In the genomic region with DNA sequence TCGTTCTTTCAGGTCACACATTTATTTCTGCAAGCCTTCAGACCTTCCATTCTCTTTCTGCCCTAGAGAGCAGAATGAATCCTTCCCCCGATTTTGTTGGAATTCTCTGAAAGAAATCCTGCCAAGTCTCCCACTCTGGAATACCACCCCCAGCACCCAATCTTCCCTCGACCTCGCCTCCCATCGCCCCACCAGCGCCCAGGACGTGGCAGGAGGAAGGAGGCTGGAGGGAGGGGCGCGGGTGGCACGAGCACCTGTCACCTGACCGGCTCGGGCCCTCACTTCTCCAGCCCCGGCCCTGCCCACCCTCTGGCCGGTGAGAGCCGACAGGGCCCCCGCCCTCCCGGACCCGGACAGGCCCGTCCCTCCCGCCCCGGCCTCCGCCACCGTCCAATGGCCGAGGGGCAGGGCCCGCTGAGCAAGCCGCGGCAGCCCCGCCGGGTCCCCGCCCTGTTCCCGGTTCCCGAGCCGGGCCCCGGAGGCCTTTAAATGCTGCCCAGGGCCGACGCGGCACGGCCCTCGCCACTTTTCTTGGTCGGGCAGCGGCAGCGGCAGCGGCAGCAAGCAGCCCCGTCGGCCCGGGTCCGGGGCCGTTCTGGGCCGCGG, we compare ENCODE assay signal across 1 cellular context.
TF ChIP-seq lines count a peak whose summit lies in the region.

A gene (plus strand): TSS at position 453 of the 606 bp plus-strand sequence. CDS start 384 bp downstream, outside the sequence.

TF ChIP-seq in HepG2, 621 proteins besides CTCF, POLR2A, EP300 and RAD21 (continued from another document and continues in another):
- TF ChIP-seq HNF4G (IDR thresholded peaks at IDR 0.05; ENCODE audit: borderline replicate concordance, low read depth, low read length) (no peak), HNF4G (CRISPR knock-in tag; IDR thresholded peaks at IDR 0.05; ENCODE audit: borderline replicate concordance, low read depth) (no peak), ZNF501 (CRISPR knock-in tag; IDR thresholded peaks at IDR 0.05) (peak; percentile 33; the same call in 1 of the 2 replicates), SAP130 (CRISPR knock-in tag; IDR thresholded peaks at IDR 0.05; ENCODE audit: low read depth) (peak; percentile 73), NFIC (IDR thresholded peaks at IDR 0.05; ENCODE audit: low read length) (no peak), FOXC1 (CRISPR knock-in tag; IDR thresholded peaks at IDR 0.05; ENCODE audit: borderline replicate concordance) (peak; percentile 72; the same call in 1 of the 2 replicates), BHLHE40 (IDR thresholded peaks at IDR 0.05; ENCODE audit: low read length) (peak; percentile 75), ZBTB20 (CRISPR knock-in tag; IDR thresholded peaks at IDR 0.05; ENCODE audit: borderline replicate concordance, low read depth) (no peak), ZNF619 (CRISPR knock-in tag; IDR thresholded peaks at IDR 0.05) (peak; percentile 79; the same call in 1 of the 2 replicates), ZNF567 (CRISPR knock-in tag; IDR thresholded peaks at IDR 0.05; ENCODE audit: borderline replicate concordance) (peak; percentile 66; the same call in 1 of the 2 replicates), ZBTB7B (CRISPR knock-in tag; IDR thresholded peaks at IDR 0.05) (peak; percentile 10; the same call in 1 of the 2 replicates), ZC3H13 (CRISPR knock-in tag; IDR thresholded peaks at IDR 0.05) (peak; percentile 36; the same call in 1 of the 2 replicates), MXD4 (CRISPR knock-in tag; IDR thresholded peaks at IDR 0.05) (no peak; the same call in 1 of the 2 replicates), JDP2 (CRISPR knock-in tag; IDR thresholded peaks at IDR 0.05; ENCODE audit: borderline replicate concordance) (no peak), ESRRA (CRISPR knock-in tag; IDR thresholded peaks at IDR 0.05; ENCODE audit: low read depth) (0 out of 2 replicates have a peak, but pooled peaks have one; percentile 13), ZNF746 (CRISPR knock-in tag; IDR thresholded peaks at IDR 0.05) (peak; percentile 94), KLF6 (CRISPR knock-in tag; IDR thresholded peaks at IDR 0.05) (peak; percentile 53; the same call in 1 of the 2 replicates), PPARG (CRISPR knock-in tag; conservative IDR thresholded peaks at IDR 0.05) (no peak), ZNF614 (CRISPR knock-in tag; IDR thresholded peaks at IDR 0.05; ENCODE audit: borderline replicate concordance) (no peak), NONO (IDR thresholded peaks at IDR 0.05) (no peak), NONO (CRISPR knock-in tag; conservative IDR thresholded peaks at IDR 0.05) (peak; percentile 53; the same call in 1 of the 2 replicates), ATF7 (IDR thresholded peaks at IDR 0.05) (no peak), ATF7 (CRISPR knock-in tag; IDR thresholded peaks at IDR 0.05) (0 out of 2 replicates have a peak, but pooled peaks have one; percentile 12), HNF4A (CRISPR knock-in tag; IDR thresholded peaks at IDR 0.05) (no peak), ZNF703 (CRISPR knock-in tag; IDR thresholded peaks at IDR 0.05; ENCODE audit: borderline replicate concordance) (peak; percentile 71; the same call in 1 of the 2 replicates), MEIS1 (CRISPR knock-in tag; IDR thresholded peaks at IDR 0.05; ENCODE audit: borderline replicate concordance) (peak; percentile 55)
- TF ChIP-seq, protein P1, sequence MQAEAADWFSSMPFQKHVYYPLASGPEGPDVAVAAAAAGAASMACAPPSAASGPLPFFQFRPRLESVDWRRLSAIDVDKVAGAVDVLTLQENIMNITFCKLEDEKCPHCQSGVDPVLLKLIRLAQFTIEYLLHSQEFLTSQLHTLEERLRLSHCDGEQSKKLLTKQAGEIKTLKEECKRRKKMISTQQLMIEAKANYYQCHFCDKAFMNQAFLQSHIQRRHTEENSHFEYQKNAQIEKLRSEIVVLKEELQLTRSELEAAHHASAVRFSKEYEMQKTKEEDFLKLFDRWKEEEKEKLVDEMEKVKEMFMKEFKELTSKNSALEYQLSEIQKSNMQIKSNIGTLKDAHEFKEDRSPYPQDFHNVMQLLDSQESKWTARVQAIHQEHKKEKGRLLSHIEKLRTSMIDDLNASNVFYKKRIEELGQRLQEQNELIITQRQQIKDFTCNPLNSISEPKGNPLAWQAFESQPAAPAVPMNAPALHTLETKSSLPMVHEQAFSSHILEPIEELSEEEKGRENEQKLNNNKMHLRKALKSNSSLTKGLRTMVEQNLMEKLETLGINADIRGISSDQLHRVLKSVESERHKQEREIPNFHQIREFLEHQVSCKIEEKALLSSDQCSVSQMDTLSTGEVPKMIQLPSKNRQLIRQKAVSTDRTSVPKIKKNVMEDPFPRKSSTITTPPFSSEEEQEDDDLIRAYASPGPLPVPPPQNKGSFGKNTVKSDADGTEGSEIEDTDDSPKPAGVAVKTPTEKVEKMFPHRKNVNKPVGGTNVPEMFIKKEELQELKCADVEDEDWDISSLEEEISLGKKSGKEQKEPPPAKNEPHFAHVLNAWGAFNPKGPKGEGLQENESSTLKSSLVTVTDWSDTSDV (CRISPR knock-in tag; IDR thresholded peaks at IDR 0.05) = peak; percentile 23; the same call in 1 of the 2 replicates
- TF ChIP-seq, protein P2, sequence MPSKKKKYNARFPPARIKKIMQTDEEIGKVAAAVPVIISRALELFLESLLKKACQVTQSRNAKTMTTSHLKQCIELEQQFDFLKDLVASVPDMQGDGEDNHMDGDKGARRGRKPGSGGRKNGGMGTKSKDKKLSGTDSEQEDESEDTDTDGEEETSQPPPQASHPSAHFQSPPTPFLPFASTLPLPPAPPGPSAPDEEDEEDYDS (CRISPR knock-in tag; IDR thresholded peaks at IDR 0.05) = peak; percentile 16; the same call in 1 of the 2 replicates
- TF ChIP-seq, protein P3, sequence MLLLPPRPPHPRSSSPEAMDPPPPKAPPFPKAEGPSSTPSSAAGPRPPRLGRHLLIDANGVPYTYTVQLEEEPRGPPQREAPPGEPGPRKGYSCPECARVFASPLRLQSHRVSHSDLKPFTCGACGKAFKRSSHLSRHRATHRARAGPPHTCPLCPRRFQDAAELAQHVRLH (CRISPR knock-in tag; IDR thresholded peaks at IDR 0.05; ENCODE audit: borderline replicate concordance, low read depth) = peak; percentile 43; the same call in 1 of the 2 replicates
- TF ChIP-seq, protein P4, sequence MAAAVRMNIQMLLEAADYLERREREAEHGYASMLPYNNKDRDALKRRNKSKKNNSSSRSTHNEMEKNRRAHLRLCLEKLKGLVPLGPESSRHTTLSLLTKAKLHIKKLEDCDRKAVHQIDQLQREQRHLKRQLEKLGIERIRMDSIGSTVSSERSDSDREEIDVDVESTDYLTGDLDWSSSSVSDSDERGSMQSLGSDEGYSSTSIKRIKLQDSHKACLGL (CRISPR knock-in tag; IDR thresholded peaks at IDR 0.05) = peak; percentile 6; the same call in 1 of the 2 replicates
- TF ChIP-seq, protein P5, sequence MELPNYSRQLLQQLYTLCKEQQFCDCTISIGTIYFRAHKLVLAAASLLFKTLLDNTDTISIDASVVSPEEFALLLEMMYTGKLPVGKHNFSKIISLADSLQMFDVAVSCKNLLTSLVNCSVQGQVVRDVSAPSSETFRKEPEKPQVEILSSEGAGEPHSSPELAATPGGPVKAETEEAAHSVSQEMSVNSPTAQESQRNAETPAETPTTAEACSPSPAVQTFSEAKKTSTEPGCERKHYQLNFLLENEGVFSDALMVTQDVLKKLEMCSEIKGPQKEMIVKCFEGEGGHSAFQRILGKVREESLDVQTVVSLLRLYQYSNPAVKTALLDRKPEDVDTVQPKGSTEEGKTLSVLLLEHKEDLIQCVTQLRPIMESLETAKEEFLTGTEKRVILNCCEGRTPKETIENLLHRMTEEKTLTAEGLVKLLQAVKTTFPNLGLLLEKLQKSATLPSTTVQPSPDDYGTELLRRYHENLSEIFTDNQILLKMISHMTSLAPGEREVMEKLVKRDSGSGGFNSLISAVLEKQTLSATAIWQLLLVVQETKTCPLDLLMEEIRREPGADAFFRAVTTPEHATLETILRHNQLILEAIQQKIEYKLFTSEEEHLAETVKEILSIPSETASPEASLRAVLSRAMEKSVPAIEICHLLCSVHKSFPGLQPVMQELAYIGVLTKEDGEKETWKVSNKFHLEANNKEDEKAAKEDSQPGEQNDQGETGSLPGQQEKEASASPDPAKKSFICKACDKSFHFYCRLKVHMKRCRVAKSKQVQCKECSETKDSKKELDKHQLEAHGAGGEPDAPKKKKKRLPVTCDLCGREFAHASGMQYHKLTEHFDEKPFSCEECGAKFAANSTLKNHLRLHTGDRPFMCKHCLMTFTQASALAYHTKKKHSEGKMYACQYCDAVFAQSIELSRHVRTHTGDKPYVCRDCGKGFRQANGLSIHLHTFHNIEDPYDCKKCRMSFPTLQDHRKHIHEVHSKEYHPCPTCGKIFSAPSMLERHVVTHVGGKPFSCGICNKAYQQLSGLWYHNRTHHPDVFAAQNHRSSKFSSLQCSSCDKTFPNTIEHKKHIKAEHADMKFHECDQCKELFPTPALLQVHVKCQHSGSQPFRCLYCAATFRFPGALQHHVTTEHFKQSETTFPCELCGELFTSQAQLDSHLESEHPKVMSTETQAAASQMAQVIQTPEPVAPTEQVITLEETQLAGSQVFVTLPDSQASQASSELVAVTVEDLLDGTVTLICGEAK (IDR thresholded peaks at IDR 0.05) = no peak
- TF ChIP-seq, protein P5 (CRISPR knock-in tag; IDR thresholded peaks at IDR 0.05) = 0 out of 2 replicates have a peak, but pooled peaks have one; percentile 32
- TF ChIP-seq, protein P6, sequence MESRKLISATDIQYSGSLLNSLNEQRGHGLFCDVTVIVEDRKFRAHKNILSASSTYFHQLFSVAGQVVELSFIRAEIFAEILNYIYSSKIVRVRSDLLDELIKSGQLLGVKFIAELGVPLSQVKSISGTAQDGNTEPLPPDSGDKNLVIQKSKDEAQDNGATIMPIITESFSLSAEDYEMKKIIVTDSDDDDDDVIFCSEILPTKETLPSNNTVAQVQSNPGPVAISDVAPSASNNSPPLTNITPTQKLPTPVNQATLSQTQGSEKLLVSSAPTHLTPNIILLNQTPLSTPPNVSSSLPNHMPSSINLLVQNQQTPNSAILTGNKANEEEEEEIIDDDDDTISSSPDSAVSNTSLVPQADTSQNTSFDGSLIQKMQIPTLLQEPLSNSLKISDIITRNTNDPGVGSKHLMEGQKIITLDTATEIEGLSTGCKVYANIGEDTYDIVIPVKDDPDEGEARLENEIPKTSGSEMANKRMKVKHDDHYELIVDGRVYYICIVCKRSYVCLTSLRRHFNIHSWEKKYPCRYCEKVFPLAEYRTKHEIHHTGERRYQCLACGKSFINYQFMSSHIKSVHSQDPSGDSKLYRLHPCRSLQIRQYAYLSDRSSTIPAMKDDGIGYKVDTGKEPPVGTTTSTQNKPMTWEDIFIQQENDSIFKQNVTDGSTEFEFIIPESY (CRISPR knock-in tag; IDR thresholded peaks at IDR 0.05) = no peak
- TF ChIP-seq, protein P7, sequence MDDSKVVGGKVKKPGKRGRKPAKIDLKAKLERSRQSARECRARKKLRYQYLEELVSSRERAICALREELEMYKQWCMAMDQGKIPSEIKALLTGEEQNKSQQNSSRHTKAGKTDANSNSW (CRISPR knock-in tag; IDR thresholded peaks at IDR 0.05; ENCODE audit: borderline replicate concordance) = no peak
- TF ChIP-seq, protein P8, sequence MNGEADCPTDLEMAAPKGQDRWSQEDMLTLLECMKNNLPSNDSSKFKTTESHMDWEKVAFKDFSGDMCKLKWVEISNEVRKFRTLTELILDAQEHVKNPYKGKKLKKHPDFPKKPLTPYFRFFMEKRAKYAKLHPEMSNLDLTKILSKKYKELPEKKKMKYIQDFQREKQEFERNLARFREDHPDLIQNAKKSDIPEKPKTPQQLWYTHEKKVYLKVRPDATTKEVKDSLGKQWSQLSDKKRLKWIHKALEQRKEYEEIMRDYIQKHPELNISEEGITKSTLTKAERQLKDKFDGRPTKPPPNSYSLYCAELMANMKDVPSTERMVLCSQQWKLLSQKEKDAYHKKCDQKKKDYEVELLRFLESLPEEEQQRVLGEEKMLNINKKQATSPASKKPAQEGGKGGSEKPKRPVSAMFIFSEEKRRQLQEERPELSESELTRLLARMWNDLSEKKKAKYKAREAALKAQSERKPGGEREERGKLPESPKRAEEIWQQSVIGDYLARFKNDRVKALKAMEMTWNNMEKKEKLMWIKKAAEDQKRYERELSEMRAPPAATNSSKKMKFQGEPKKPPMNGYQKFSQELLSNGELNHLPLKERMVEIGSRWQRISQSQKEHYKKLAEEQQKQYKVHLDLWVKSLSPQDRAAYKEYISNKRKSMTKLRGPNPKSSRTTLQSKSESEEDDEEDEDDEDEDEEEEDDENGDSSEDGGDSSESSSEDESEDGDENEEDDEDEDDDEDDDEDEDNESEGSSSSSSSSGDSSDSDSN (CRISPR knock-in tag; IDR thresholded peaks at IDR 0.05) = 0 out of 2 replicates have a peak, but pooled peaks have one; percentile 12
